In the genomic region with DNA sequence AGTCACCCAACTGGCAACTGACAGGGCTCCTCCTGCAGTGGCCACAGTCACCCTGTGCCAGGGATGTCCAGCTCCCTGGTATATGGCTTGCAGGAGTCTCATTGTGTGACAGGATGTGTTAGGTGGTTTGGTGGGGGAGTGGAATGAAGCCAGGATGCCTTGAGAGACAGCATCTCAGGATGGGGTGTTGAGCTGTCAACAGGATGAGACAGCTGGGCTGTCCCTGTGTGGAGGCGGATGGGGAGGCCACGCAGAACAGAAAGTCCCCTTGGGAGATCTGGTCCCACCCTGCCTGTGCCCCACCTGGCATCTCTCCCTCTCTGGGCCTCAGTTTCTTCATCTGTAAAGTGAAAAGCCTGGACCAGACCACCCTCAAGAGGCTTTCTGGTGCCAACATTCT, we compare ENCODE assay signal across 26 cellular contexts.
"Had no signal": no experiment of that assay in that cellular context is flagged by ENCODE, and none has a peak within 500 bp of the region (broad histone marks: within the 10 kb centered on the region; RNA-seq: fewer than 3 reads in every experiment).

No MANE protein-coding gene starts in this region.

- H3K9me3 ChIP-seq: ascending aorta, body of pancreas, Peyer's patch had no signal

- DNase-seq: activated B cell treated with CpG ODN at 0.5 μM for 24 hours; activated CD4-positive, alpha-beta T cell treated with anti-CD3 and anti-CD28 coated beads for 1 hour; activated CD4-positive, alpha-beta T cell treated with anti-CD3 and anti-CD28 coated beads, Interleukin-2, amount 10 ng/mL, durations not matched to agents 24 days and 14 days; activated CD4-positive, alpha-beta T cell treated with anti-CD3 and anti-CD28 coated beads, Interleukin-2, amount 50 U/mL, for 48 hours; activated CD8-positive, alpha-beta memory T cell treated with anti-CD3 and anti-CD28 coated beads for 24 hours; activated effector memory CD4-positive, alpha-beta T cell treated with anti-CD3 and anti-CD28 coated beads, Interleukin-2, amount 50 U/mL, for 16 hours; activated naive CD4-positive, alpha-beta T cell treated with Interleukin-2 at 50 U/mL for 16 hours; activated naive CD8-positive, alpha-beta T cell treated with anti-CD3 and anti-CD28 coated beads, Interleukin-2, amount 50 U/mL, for 24 hours; activated T-cell treated with anti-CD3 and anti-CD28 coated beads, Interleukin-2, amount 50 U/mL, for 4 hours; amniotic stem cell; Karpas-422; MM.1S; NCI-H1105; NCI-H1436; NCI-H187; NCI-H2081; NCI-H524; Peyer's patch; SIG-M5; T-helper 17 cell; T-helper 9 cell had no signal

- H3K36me3 ChIP-seq: ascending aorta, Peyer's patch had no signal

- H3K27ac ChIP-seq: ascending aorta, body of pancreas, Peyer's patch, RWPE1 had no signal

- H3K27me3 ChIP-seq: ascending aorta, body of pancreas, Peyer's patch had no signal

- H3K4me1 ChIP-seq: ascending aorta, body of pancreas, Peyer's patch had no signal

- ATAC-seq: activated naive CD4-positive, alpha-beta T cell treated with anti-CD3 and anti-CD28 coated beads, Interleukin-2, amount 50 U/mL, for 72 hours; activated naive CD8-positive, alpha-beta T cell treated with anti-CD3 and anti-CD28 coated beads, Interleukin-2, amount 50 U/mL, for 24 hours; activated T-cell treated with anti-CD3 and anti-CD28 coated beads, Interleukin-2, amount 50 U/mL, for 4 hours; body of pancreas; K562; T-helper 17 cell had no signal

- H3K4me3 ChIP-seq: ascending aorta, body of pancreas, K562, Peyer's patch had no signal
